ENCODE assay signal across 10 cellular contexts in the genomic region with DNA sequence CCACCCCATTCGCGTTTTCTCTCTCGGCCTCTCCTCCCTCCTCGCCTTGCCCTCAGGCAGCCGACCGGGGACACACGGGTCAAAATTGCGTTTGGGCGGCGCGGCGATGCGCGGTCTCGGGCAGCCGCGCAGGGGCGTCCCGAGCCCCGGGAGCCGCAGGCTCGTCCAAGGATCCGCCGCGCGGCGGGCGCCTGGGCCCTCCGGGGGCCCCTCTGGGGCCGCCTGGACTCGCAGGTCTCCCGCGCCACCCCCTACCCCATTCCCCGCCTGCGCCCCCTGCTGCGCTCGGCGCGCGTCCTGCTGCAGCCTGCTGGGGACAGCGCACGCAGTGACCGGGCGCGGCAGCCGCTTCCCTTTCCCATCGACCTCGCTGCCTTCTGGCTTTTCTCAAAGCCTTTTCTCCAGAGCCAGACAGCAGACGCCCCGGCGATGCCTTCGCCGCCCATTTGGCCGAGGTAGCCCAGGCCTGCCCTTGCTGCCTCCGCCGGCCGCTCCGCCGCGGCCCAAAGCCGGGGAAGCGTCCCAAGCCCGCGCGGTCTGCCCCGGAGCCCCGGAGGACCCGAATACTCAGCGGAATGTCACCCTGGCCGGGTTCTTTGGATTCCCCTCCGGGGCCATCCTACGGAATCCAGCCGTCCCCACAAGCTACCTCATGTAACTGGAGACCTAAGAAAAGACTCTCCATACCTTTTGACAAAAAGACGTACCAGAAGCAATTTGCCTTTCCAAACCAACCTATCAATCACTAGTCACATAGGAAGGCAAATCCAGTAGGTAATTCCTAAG. TPM values are rescaled to one million over a fixed set of nuclear protein-coding genes. Genes with fewer than 3 reads are reported as not detected.
DNase-seq lines count a peak whose midpoint lies in the region; ATAC-seq and TF ChIP-seq lines count a peak whose summit lies in the region.
"Had no signal": no experiment of that assay in that cellular context is flagged by ENCODE, and none has a peak within 500 bp of the region (broad histone marks: within the 10 kb centered on the region; RNA-seq: fewer than 3 reads in every experiment).

No MANE protein-coding gene starts in this region.

- no peak for TF ChIP-seq CTCF in cardiac fibroblast (IDR thresholded peaks at IDR 0.05; ENCODE audit: low read depth, low read length)
- no peak for TF ChIP-seq CTCF in lower lobe of right lung (IDR thresholded peaks at IDR 0.05)
- no peak for TF ChIP-seq CTCF in transverse colon (IDR thresholded peaks at IDR 0.05)

- no peak for TF ChIP-seq EP300 in transverse colon (IDR thresholded peaks at IDR 0.05; ENCODE audit: low read depth)

- H3K4me3 Mint-ChIP-seq in activated CD4-positive, alpha-beta T cell treated with anti-CD3 and anti-CD28 coated beads, Interleukin-2, amount 10 ng/mL, durations not matched to agents 7 days and 5 days = peak overlapping the region; percentile 69

- in situ Hi-C loops in transverse colon (cut with MboI; ENCODE audit: low pct_ligation_motif_present in 1 of 4, low pct_unique_long_range_greater_than_20kb in 1 of 4, low sequenced_read_pairs in 3 of 4) = no loop called here

- intact Hi-C loops in lower lobe of right lung (cut with DNase I) = no loop called here
- intact Hi-C loops in transverse colon (cut with DNase I; ENCODE audit: low total_unique reads) = no loop called here

- H3K9me3 ChIP-seq in lower lobe of right lung = no peaks in the 10 kb centered on the region
- no peaks in the 10 kb centered on the region for H3K9me3 ChIP-seq in transverse colon

- POLR2A ChIA-PET in activated CD4-positive, alpha-beta T cell treated with anti-CD3 and anti-CD28 coated beads, Interleukin-2, amount 10 ng/mL, durations not matched to agents 7 days and 5 days (lab: Charles Lee) = no interaction called here

- H3K4me1 ChIP-seq in lower lobe of right lung = peaks cover 5% of the 10 kb centered on the region
- peaks cover 0 to 9% (median 0%) of the 10 kb centered on the region in 4 donors for H3K4me1 ChIP-seq in transverse colon

- no peak for DNase-seq in activated CD4-positive, alpha-beta T cell treated with anti-CD3 and anti-CD28 coated beads, Interleukin-2, amount 10 ng/mL, durations not matched to agents 7 days and 5 days
- DNase-seq in activated CD4-positive, alpha-beta T cell treated with anti-CD3 and anti-CD28 coated beads for 1 hour = no peak
- DNase-seq in cardiac fibroblast (ENCODE audit: low read depth in 2 of 2) (peak in 1 of 2 donors; percentile 34), lower lobe of right lung (no peak), transverse colon (no peak), A172 (ENCODE audit: low spot score) (no peak), Kasumi-1 (lab: John Stamatoyannopoulos, UW) (no peak), NCI-H2171 treated with DMSO at 0.1 percent for 48 hours (lab: John Stamatoyannopoulos, UW) (no peak)

- H3K27ac ChIP-seq in lower lobe of right lung (no peak overlapping the region), transverse colon (no peak overlapping the region)

- CTCF ChIA-PET in activated CD4-positive, alpha-beta T cell treated with anti-CD3 and anti-CD28 coated beads, Interleukin-2, amount 10 ng/mL, durations not matched to agents 7 days and 5 days (lab: Charles Lee) = no interaction called here

- H3K4me1 Mint-ChIP-seq in activated CD4-positive, alpha-beta T cell treated with anti-CD3 and anti-CD28 coated beads, Interleukin-2, amount 10 ng/mL, durations not matched to agents 7 days and 5 days = peaks cover 6% of the 10 kb centered on the region

- H3K9me3 Mint-ChIP-seq in activated CD4-positive, alpha-beta T cell treated with anti-CD3 and anti-CD28 coated beads, Interleukin-2, amount 10 ng/mL, durations not matched to agents 7 days and 5 days = no peaks in the 10 kb centered on the region

- H3K27ac Mint-ChIP-seq in activated CD4-positive, alpha-beta T cell treated with anti-CD3 and anti-CD28 coated beads, Interleukin-2, amount 10 ng/mL, durations not matched to agents 7 days and 5 days = no peak overlapping the region

- H3K36me3 Mint-ChIP-seq in activated CD4-positive, alpha-beta T cell treated with anti-CD3 and anti-CD28 coated beads, Interleukin-2, amount 10 ng/mL, durations not matched to agents 7 days and 5 days (ENCODE audit: low read depth) = no peaks in the 10 kb centered on the region

- peaks cover 57% of the 10 kb centered on the region for H3K27me3 ChIP-seq in lower lobe of right lung (ENCODE audit: low read depth)
- peaks cover 77% of the 10 kb centered on the region for H3K27me3 ChIP-seq in transverse colon

- TF ChIP-seq POLR2A in transverse colon (IDR thresholded peaks at IDR 0.05) = no peak

- WGBS in transverse colon (ENCODE audit: low coverage in 1 of 2), 2 donors = 15 to 21% methylated on average over 7 to 59 of the region's 74 CpGs

- peak; percentile 53 to 61 for ATAC-seq in lower lobe of right lung

- H3K36me3 ChIP-seq in lower lobe of right lung (no peaks in the 10 kb centered on the region), transverse colon (no peaks in the 10 kb centered on the region)

- H3K27me3 Mint-ChIP-seq in activated CD4-positive, alpha-beta T cell treated with anti-CD3 and anti-CD28 coated beads, Interleukin-2, amount 10 ng/mL, durations not matched to agents 7 days and 5 days = peaks cover 67% of the 10 kb centered on the region

- H3K4me3 ChIP-seq in cardiac fibroblast (replicated peaks in 1 of 2; ENCODE audit: low read depth in 2 of 2, low read length in 2 of 2) (peak overlapping the region; percentile 36 to 38), lower lobe of right lung (peak overlapping the region; percentile 53), transverse colon (peak overlapping the region in 3 of 4 donors; percentile 26 to 50 (median 27))

RNA-seq across cellular contexts. Expression of a gene that starts 16.5 kb away (rescaled TPM):
- not detected for total RNA-seq in activated CD4-positive, alpha-beta T cell treated with anti-CD3 and anti-CD28 coated beads, Interleukin-2, amount 10 ng/mL, durations not matched to agents 7 days and 5 days
- total RNA-seq in lower lobe of right lung (not detected), transverse colon (not detected)
- not detected in 2 replicates for total RNA-seq in A172 (2014; rRNA removed; shearing (Covaris generic))
- total RNA-seq: Daoy, M059J had no signal
